9 cellular contexts compared by ENCODE assay signal in the genomic region with DNA sequence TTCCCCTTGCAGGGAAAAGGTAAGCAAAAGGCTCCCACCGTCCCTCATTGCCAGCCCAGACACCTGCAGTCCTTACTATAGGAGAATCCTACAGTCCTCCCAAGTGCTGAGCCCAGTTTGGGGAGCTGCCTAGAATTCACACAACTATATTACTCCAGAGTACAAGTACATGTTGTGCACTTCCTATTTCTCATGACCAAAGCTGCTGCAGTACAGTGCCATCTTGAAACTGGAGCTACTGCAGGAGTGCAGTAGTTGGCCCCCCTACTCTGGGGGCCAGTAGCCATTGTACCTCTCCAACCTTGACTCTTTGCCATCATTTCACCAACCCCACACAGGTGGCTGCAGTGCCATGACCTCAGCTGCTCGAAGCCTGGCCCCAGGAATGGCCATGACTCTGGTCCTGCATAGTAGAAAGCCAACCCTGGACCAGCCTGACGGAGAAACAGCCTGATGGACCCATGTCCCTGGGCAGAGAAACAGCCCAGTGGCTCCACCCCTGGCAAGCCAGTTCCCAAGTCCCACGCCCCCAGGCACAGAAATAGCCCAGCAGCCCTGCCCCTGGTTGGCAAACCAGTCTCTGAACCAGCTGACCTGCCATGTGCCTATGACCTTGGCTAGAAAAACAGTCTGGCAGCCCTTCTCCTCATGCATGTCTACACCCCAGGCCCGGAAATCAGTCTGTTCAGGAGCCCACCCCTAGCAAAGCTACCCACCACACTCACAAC.
"Had no signal": no experiment of that assay in that cellular context is flagged by ENCODE, and none has a peak within 500 bp of the region (broad histone marks: within the 10 kb centered on the region; RNA-seq: fewer than 3 reads in every experiment).

No MANE protein-coding gene starts in this region.

- H3K4me3 ChIP-seq: GM23248, GM23338, HAP-1 had no signal

- H3K27ac ChIP-seq: GM23248 had no signal

- ATAC-seq: GM23338, HCT116 had no signal

- H3K9me3 ChIP-seq: HAP-1 had no signal

- H3K36me3 ChIP-seq: HAP-1 had no signal

- DNase-seq: GM23248, GOT3, H7, H9, HCEC 1CT, HFFc6 had no signal
